Comparison of ENCODE assay signal across 24 cellular contexts in the genomic region with DNA sequence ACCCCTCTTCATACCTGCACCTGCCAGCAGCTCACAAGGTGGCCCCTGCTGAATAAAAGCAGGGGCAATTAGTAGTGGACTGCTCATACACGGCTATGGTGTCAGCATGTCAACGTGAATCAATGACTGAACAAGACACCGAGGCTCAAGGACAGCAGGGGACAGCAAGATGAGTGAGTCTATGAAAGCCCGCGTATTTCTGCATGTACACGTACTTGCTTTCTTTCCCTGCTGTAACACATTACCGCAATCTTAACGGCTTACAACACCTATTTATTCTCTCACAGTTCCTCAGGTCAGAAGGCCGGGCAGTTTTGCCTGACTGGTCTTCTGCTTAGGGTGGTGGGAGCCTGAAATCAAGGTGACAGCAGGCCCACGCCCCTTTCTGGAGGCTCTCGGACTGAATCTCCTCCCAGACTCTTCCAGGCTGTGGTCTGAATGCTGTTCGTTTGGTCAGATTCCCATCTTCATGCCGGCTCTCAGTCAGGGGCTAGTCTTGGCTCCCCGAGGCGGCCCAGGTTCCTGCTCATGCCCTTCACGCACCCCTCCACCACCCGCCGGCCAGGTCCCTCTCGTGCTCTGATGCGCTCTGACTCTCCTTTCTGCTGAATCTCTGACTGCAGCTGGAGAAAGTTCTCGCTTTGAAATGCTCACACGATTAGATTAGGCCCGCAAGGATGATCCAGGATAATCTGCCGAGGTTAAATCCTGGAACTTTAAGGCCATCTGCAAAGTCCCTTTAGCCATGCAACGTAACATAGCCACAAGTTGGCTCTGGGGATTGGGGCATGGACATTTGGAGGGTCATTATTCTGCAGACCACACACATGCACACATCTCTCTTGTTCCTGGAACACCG.
"Had no signal": no experiment of that assay in that cellular context is flagged by ENCODE, and none has a peak within 500 bp of the region (broad histone marks: within the 10 kb centered on the region; RNA-seq: fewer than 3 reads in every experiment).

No MANE protein-coding gene starts in this region.

- H3K9me3 Mint-ChIP-seq: activated CD4-positive, alpha-beta memory T cell treated with anti-CD3 and anti-CD28 coated beads, Interleukin-2, amount 10 ng/mL, durations not matched to agents 7 days and 5 days; activated naive CD4-positive, alpha-beta T cell treated with anti-CD3 and anti-CD28 coated beads, Interleukin-2, amount 10 ng/mL, durations not matched to agents 7 days and 5 days; activated naive CD8-positive, alpha-beta T cell treated with anti-CD3 and anti-CD28 coated beads, Interleukin-2, amount 50 U/mL, for 24 hours; activated T-cell treated with anti-CD3 and anti-CD28 coated beads, Interleukin-2, amount 50 U/mL, for 72 hours; nephron; stimulated activated memory B cell treated with anti-CD40 and anti-IgM and Interleukin-4, amounts not matched to agents 10 μg/mL and 1 μg/mL and 100 μg/mL, for 72 hours had no signal

- FAIRE-seq: endometrium, small intestine, urothelium cell line had no signal

- H3K27ac ChIP-seq: body of pancreas, cardiac muscle cell, heart left ventricle, parathyroid adenoma, transverse colon had no signal

- H3K4me1 Mint-ChIP-seq: nephron; stimulated activated memory B cell treated with anti-CD40 and anti-IgM and Interleukin-4, amounts not matched to agents 10 μg/mL and 1 μg/mL and 100 μg/mL, for 72 hours had no signal

- H3K36me3 Mint-ChIP-seq: activated naive CD4-positive, alpha-beta T cell treated with anti-CD3 and anti-CD28 coated beads, Interleukin-2, amount 10 ng/mL, durations not matched to agents 7 days and 5 days; stimulated activated memory B cell treated with anti-CD40 and anti-IgM and Interleukin-4, amounts not matched to agents 10 μg/mL and 1 μg/mL and 100 μg/mL, for 72 hours had no signal

- H3K27me3 Mint-ChIP-seq: activated CD4-positive, alpha-beta memory T cell treated with anti-CD3 and anti-CD28 coated beads, Interleukin-2, amount 10 ng/mL, durations not matched to agents 7 days and 5 days had no signal

- H3K4me3 ChIP-seq: body of pancreas, cardiac muscle cell, heart left ventricle, transverse colon had no signal

- H3K4me1 ChIP-seq: body of pancreas, heart left ventricle, parathyroid adenoma, transverse colon had no signal

- H3K9me3 ChIP-seq: body of pancreas, heart left ventricle, transverse colon had no signal

- ATAC-seq: activated naive CD8-positive, alpha-beta T cell treated with anti-CD3 and anti-CD28 coated beads, Interleukin-2, amount 50 U/mL, for 24 hours; activated T-cell treated with anti-CD3 and anti-CD28 coated beads, Interleukin-2, amount 50 U/mL, for 72 hours; body of pancreas; heart left ventricle; left colon; sciatic nerve; stimulated activated memory B cell treated with anti-CD40 and anti-IgM and Interleukin-4, amounts not matched to agents 10 μg/mL and 1 μg/mL and 100 μg/mL, for 72 hours had no signal

- H3K27ac Mint-ChIP-seq: activated CD4-positive, alpha-beta memory T cell treated with anti-CD3 and anti-CD28 coated beads, Interleukin-2, amount 10 ng/mL, durations not matched to agents 7 days and 5 days; activated naive CD4-positive, alpha-beta T cell treated with anti-CD3 and anti-CD28 coated beads, Interleukin-2, amount 10 ng/mL, durations not matched to agents 7 days and 5 days; activated naive CD8-positive, alpha-beta T cell treated with anti-CD3 and anti-CD28 coated beads, Interleukin-2, amount 50 U/mL, for 24 hours; activated T-cell treated with anti-CD3 and anti-CD28 coated beads, Interleukin-2, amount 50 U/mL, for 72 hours; nephron; stimulated activated memory B cell treated with anti-CD40 and anti-IgM and Interleukin-4, amounts not matched to agents 10 μg/mL and 1 μg/mL and 100 μg/mL, for 72 hours had no signal

- H3K36me3 ChIP-seq: cardiac muscle cell, heart left ventricle, transverse colon had no signal

- DNase-seq: activated CD4-positive, alpha-beta memory T cell treated with anti-CD3 and anti-CD28 coated beads, Interleukin-2, amount 10 ng/mL, durations not matched to agents 7 days and 5 days; activated CD4-positive, alpha-beta T cell treated with anti-CD3 and anti-CD28 coated beads for 48 hours; activated effector memory CD4-positive, alpha-beta T cell treated with anti-CD3 and anti-CD28 coated beads, Interleukin-2, amount 50 U/mL, for 16 hours; activated naive CD4-positive, alpha-beta T cell treated with anti-CD3 and anti-CD28 coated beads, Interleukin-2, amount 10 ng/mL, durations not matched to agents 7 days and 5 days; activated naive CD8-positive, alpha-beta T cell treated with anti-CD3 and anti-CD28 coated beads, Interleukin-2, amount 50 U/mL, for 24 hours; activated T-cell treated with anti-CD3 and anti-CD28 coated beads, Interleukin-2, amount 50 U/mL, for 72 hours; anterior cingulate cortex; body of pancreas; effector CD4-positive, alpha-beta T cell; heart left ventricle; islet precursor cell; left colon; mesenchymal stem cell; nucleus accumbens; small intestine; stimulated activated CD4-positive, alpha-beta T cell treated with anti-CD3 and anti-CD28 coated beads, Interleukin-15, amount 100 ng/mL, for 24 hours; transverse colon had no signal

- H3K4me3 Mint-ChIP-seq: activated CD4-positive, alpha-beta memory T cell treated with anti-CD3 and anti-CD28 coated beads, Interleukin-2, amount 10 ng/mL, durations not matched to agents 7 days and 5 days; activated naive CD4-positive, alpha-beta T cell treated with anti-CD3 and anti-CD28 coated beads, Interleukin-2, amount 10 ng/mL, durations not matched to agents 7 days and 5 days; activated naive CD8-positive, alpha-beta T cell treated with anti-CD3 and anti-CD28 coated beads, Interleukin-2, amount 50 U/mL, for 24 hours; activated T-cell treated with anti-CD3 and anti-CD28 coated beads, Interleukin-2, amount 50 U/mL, for 72 hours; nephron; stimulated activated memory B cell treated with anti-CD40 and anti-IgM and Interleukin-4, amounts not matched to agents 10 μg/mL and 1 μg/mL and 100 μg/mL, for 72 hours had no signal

- H3K27me3 ChIP-seq: cardiac muscle cell had no signal
